ENCODE assay signal across 1 cellular context in the genomic region with DNA sequence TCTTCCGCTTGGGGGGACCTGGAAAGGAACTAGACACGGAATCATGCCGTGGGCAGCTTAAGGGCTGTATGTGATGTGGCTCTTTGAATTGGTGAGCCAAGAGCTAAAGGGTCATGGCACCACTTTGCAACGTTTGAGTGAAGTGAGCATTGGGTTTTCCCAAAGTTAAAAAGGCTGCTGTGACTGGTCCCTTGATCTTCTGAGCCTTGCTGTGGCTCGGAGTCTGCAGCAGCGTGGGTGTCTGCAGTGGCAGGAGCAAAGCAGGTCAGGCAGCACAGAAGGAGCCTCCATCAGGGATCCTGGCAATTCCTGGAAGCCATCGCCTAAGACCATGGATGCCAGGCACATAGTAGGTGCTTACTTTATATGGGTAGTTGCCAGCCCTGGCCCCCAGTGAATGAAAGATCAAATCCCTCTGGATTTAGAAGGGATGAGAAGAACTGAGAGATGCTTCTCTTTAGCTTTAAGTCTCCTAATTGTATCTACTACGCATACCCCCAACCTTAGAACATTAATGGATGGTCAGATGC.
A peak's percentile ranks its signal among the peaks of the same experiment; 100 is the strongest.
TF ChIP-seq lines count a peak whose summit lies in the region.

No MANE protein-coding gene starts in this region.

TF ChIP-seq in HepG2, 621 proteins besides CTCF, POLR2A, EP300 and RAD21:
- no peak for TF ChIP-seq ELF4 (CRISPR knock-in tag; IDR thresholded peaks at IDR 0.05; ENCODE audit: borderline replicate concordance)
- TF ChIP-seq, protein P1, sequence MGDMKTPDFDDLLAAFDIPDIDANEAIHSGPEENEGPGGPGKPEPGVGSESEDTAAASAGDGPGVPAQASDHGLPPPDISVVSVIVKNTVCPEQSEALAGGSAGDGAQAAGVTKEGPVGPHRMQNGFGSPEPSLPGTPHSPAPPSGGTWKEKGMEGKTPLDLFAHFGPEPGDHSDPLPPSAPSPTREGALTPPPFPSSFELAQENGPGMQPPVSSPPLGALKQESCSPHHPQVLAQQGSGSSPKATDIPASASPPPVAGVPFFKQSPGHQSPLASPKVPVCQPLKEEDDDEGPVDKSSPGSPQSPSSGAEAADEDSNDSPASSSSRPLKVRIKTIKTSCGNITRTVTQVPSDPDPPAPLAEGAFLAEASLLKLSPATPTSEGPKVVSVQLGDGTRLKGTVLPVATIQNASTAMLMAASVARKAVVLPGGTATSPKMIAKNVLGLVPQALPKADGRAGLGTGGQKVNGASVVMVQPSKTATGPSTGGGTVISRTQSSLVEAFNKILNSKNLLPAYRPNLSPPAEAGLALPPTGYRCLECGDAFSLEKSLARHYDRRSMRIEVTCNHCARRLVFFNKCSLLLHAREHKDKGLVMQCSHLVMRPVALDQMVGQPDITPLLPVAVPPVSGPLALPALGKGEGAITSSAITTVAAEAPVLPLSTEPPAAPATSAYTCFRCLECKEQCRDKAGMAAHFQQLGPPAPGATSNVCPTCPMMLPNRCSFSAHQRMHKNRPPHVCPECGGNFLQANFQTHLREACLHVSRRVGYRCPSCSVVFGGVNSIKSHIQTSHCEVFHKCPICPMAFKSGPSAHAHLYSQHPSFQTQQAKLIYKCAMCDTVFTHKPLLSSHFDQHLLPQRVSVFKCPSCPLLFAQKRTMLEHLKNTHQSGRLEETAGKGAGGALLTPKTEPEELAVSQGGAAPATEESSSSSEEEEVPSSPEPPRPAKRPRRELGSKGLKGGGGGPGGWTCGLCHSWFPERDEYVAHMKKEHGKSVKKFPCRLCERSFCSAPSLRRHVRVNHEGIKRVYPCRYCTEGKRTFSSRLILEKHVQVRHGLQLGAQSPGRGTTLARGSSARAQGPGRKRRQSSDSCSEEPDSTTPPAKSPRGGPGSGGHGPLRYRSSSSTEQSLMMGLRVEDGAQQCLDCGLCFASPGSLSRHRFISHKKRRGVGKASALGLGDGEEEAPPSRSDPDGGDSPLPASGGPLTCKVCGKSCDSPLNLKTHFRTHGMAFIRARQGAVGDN (CRISPR knock-in tag; IDR thresholded peaks at IDR 0.05) = peak; percentile 42
- TF ChIP-seq NFE2 (CRISPR knock-in tag; IDR thresholded peaks at IDR 0.05) = no peak
- TF ChIP-seq HDAC1 (CRISPR knock-in tag; IDR thresholded peaks at IDR 0.05) = 0 out of 2 replicates have a peak, but pooled peaks have one; percentile 20
- no peak for TF ChIP-seq GTF3A (CRISPR knock-in tag; conservative IDR thresholded peaks at IDR 0.05)
- TF ChIP-seq KLF12 (CRISPR knock-in tag; IDR thresholded peaks at IDR 0.05; ENCODE audit: borderline replicate concordance) = no peak
- TF ChIP-seq SP2 (CRISPR knock-in tag; IDR thresholded peaks at IDR 0.05) = no peak
- TF ChIP-seq ZZZ3 (CRISPR knock-in tag; IDR thresholded peaks at IDR 0.05; ENCODE audit: borderline replicate concordance) = no peak
- no peak for TF ChIP-seq ZNF33B (CRISPR knock-in tag; IDR thresholded peaks at IDR 0.05)
- no peak for TF ChIP-seq ZSCAN21 (CRISPR knock-in tag; IDR thresholded peaks at IDR 0.05; ENCODE audit: borderline replicate concordance)
- TF ChIP-seq NR2F1 (CRISPR knock-in tag; IDR thresholded peaks at IDR 0.05) = no peak
- TF ChIP-seq ZKSCAN1 (IDR thresholded peaks at IDR 0.05; ENCODE audit: low read length) = peak; percentile 83
- TF ChIP-seq, protein P2, sequence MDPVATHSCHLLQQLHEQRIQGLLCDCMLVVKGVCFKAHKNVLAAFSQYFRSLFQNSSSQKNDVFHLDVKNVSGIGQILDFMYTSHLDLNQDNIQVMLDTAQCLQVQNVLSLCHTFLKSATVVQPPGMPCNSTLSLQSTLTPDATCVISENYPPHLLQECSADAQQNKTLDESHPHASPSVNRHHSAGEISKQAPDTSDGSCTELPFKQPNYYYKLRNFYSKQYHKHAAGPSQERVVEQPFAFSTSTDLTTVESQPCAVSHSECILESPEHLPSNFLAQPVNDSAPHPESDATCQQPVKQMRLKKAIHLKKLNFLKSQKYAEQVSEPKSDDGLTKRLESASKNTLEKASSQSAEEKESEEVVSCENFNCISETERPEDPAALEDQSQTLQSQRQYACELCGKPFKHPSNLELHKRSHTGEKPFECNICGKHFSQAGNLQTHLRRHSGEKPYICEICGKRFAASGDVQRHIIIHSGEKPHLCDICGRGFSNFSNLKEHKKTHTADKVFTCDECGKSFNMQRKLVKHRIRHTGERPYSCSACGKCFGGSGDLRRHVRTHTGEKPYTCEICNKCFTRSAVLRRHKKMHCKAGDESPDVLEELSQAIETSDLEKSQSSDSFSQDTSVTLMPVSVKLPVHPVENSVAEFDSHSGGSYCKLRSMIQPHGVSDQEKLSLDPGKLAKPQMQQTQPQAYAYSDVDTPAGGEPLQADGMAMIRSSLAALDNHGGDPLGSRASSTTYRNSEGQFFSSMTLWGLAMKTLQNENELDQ (CRISPR knock-in tag; IDR thresholded peaks at IDR 0.05; ENCODE audit: borderline replicate concordance) = no peak
- TF ChIP-seq SP5 (CRISPR knock-in tag; IDR thresholded peaks at IDR 0.05; ENCODE audit: borderline replicate concordance, low read depth) = no peak
- TF ChIP-seq ARNT2 (CRISPR knock-in tag; IDR thresholded peaks at IDR 0.05; ENCODE audit: low read depth) = no peak
- no peak for TF ChIP-seq JUND (CRISPR knock-in tag; IDR thresholded peaks at IDR 0.05)
- no peak for TF ChIP-seq PCBP2 (optimal IDR thresholded peaks at IDR 0.05; ENCODE audit: low read depth, low read length, poor library complexity, severe bottlenecking)
- no peak for TF ChIP-seq NR1H2 (CRISPR knock-in tag; IDR thresholded peaks at IDR 0.05; ENCODE audit: borderline replicate concordance, low read depth)
- peak; percentile 54; the same call in 1 of the 2 replicates for TF ChIP-seq ZBTB38 (CRISPR knock-in tag; IDR thresholded peaks at IDR 0.05)
- no peak for TF ChIP-seq FOXA1 (IDR thresholded peaks at IDR 0.05)
- TF ChIP-seq FOXA1 (CRISPR knock-in tag; IDR thresholded peaks at IDR 0.05) = no peak
- no peak for TF ChIP-seq NR2F2 (IDR thresholded peaks at IDR 0.05; ENCODE audit: borderline replicate concordance, low read depth)
- TF ChIP-seq RORA (CRISPR knock-in tag; IDR thresholded peaks at IDR 0.05) = no peak
- TF ChIP-seq ZNF572 (CRISPR knock-in tag; IDR thresholded peaks at IDR 0.05) = no peak
- no peak for TF ChIP-seq TOPORS (CRISPR knock-in tag; IDR thresholded peaks at IDR 0.05)
- TF ChIP-seq NFIB (CRISPR knock-in tag; IDR thresholded peaks at IDR 0.05; ENCODE audit: borderline replicate concordance) = no peak
- TF ChIP-seq ZNF547 (CRISPR knock-in tag; IDR thresholded peaks at IDR 0.05) = no peak
- TF ChIP-seq, protein P3, sequence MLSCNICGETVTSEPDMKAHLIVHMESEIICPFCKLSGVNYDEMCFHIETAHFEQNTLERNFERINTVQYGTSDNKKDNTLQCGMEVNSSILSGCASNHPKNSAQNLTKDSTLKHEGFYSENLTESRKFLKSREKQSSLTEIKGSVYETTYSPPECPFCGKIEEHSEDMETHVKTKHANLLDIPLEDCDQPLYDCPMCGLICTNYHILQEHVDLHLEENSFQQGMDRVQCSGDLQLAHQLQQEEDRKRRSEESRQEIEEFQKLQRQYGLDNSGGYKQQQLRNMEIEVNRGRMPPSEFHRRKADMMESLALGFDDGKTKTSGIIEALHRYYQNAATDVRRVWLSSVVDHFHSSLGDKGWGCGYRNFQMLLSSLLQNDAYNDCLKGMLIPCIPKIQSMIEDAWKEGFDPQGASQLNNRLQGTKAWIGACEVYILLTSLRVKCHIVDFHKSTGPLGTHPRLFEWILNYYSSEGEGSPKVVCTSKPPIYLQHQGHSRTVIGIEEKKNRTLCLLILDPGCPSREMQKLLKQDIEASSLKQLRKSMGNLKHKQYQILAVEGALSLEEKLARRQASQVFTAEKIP (CRISPR knock-in tag; IDR thresholded peaks at IDR 0.05; ENCODE audit: borderline replicate concordance) = no peak
- no peak for TF ChIP-seq POLR2G (IDR thresholded peaks at IDR 0.05; ENCODE audit: low read depth, low read length)
- no peak for TF ChIP-seq PRMT3 (CRISPR knock-in tag; IDR thresholded peaks at IDR 0.05; ENCODE audit: borderline replicate concordance, low read depth)
- TF ChIP-seq ZNF292 (CRISPR knock-in tag; IDR thresholded peaks at IDR 0.05; ENCODE audit: borderline replicate concordance, low read depth) = peak; percentile 15; the same call in 1 of the 2 replicates
- 0 out of 2 replicates have a peak, but pooled peaks have one; percentile 2 for TF ChIP-seq KAT2B (IDR thresholded peaks at IDR 0.05; ENCODE audit: borderline replicate concordance, low read depth, low read length)
TF ChIP-seq in HepG2: peak in this region for 6.
